Comparison of ENCODE assay signal across 9 cellular contexts in the genomic region with DNA sequence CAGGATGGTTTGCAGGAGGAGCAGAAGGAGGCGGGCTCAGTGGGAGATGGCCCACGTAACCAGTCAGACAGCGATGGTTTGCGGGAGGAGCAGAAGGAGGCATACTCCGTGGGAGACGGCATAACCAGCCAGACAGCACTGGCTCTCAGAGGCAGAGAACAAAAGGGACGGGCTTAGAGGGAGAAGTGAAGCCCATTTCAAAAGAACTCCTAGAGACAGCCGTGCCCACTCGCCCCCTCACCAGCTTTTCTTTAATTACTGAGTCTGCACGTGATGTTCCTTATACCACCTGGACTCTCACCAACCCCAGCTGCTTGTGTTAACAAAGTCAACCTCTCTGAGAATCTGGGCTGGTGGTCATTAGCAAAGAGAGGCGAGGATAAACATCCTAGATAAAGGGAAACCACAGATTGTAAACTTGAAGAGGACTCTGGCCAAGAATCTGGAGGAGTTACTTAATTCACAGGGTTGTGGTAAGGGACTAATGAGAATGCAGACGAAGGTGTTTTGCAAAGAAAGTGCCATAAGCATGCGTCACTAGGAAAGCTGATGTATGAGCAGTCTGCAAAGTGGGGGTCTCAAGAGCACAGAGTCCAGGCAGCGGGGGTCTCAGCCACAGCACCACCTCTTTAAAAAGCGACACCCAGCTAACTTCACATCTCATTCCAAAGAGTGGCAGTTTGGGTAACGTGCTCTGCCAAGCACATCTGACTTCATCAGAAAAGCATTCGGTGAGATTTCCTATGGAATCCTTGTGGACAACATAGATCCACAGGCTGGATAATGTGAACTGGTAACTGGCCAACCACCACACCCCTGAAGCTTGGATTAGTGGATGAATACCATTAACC. TPM values are rescaled to one million over a fixed set of nuclear protein-coding genes. Genes with fewer than 3 reads are reported as not detected.
A peak's percentile ranks its signal among the peaks of the same experiment; 100 is the strongest.
DNase-seq lines count a peak whose midpoint lies in the region; ATAC-seq, FAIRE-seq and TF ChIP-seq lines count a peak whose summit lies in the region.
"Had no signal": no experiment of that assay in that cellular context is flagged by ENCODE, and none has a peak within 500 bp of the region (broad histone marks: within the 10 kb centered on the region; RNA-seq: fewer than 3 reads in every experiment).

No MANE protein-coding gene starts in this region.

- no peak overlapping the region for H3K4me3 Mint-ChIP-seq in stimulated activated naive CD8-positive, alpha-beta T cell treated with anti-CD3 and anti-CD28 coated beads, Interleukin-15, amount 100 ng/mL, for 72 hours

- TF ChIP-seq CTCF in bronchial epithelial cell (IDR thresholded peaks at IDR 0.05; ENCODE audit: insufficient read depth, low read length, severe bottlenecking) (no peak), mucosa of descending colon (IDR thresholded peaks at IDR 0.05) (no peak), GM13976 (IDR thresholded peaks at IDR 0.05; ENCODE audit: borderline replicate concordance, control extremely low read depth, extremely low read depth, insufficient read depth, missing control alignments) (no peak)

- no peak overlapping the region for H3K27ac Mint-ChIP-seq in stimulated activated naive CD8-positive, alpha-beta T cell treated with anti-CD3 and anti-CD28 coated beads, Interleukin-15, amount 100 ng/mL, for 72 hours

- intact Hi-C loops in mucosa of descending colon (cut with DNase I, micrococcal nuclease) = no loop called here

- TF ChIP-seq RAD21 in Ishikawa (IDR thresholded peaks at IDR 0.05; ENCODE audit: low read depth) = no peak

- TF ChIP-seq POLR2A in GM12891 (IDR thresholded peaks at IDR 0.05; ENCODE audit: low read depth, low read length) = no peak

- peak; percentile 20 for ATAC-seq in mucosa of descending colon
- no peak for ATAC-seq in stimulated activated naive CD8-positive, alpha-beta T cell treated with anti-CD3 and anti-CD28 coated beads, Interleukin-15, amount 100 ng/mL, for 72 hours

- in situ Hi-C loops in GM13976 (cut with MboI; ENCODE audit: low sequenced_read_pairs, unreplicated experiment) = no loop called here

- no peaks in the 10 kb centered on the region for H3K27me3 ChIP-seq in bronchial epithelial cell (ENCODE audit: control insufficient read depth, insufficient read depth, low read length)

- no peaks in the 10 kb centered on the region for H3K9me3 ChIP-seq in mucosa of descending colon

- H3K27me3 Mint-ChIP-seq in stimulated activated naive CD8-positive, alpha-beta T cell treated with anti-CD3 and anti-CD28 coated beads, Interleukin-15, amount 100 ng/mL, for 72 hours = peaks cover 12% of the 10 kb centered on the region

- H3K36me3 ChIP-seq in bronchial epithelial cell (ENCODE audit: control insufficient read depth, insufficient read depth, low read length) = peaks cover 7% of the 10 kb centered on the region
- no peaks in the 10 kb centered on the region for H3K36me3 ChIP-seq in mucosa of descending colon (ENCODE audit: low read depth)

- TF ChIP-seq EP300 in Ishikawa (IDR thresholded peaks at IDR 0.05; ENCODE audit: borderline replicate concordance) = peak; percentile 78; the same call in 1 of the 2 replicates

- no peaks in the 10 kb centered on the region for H3K4me1 ChIP-seq in mucosa of descending colon (ENCODE audit: low read depth)

- H3K4me1 Mint-ChIP-seq in stimulated activated naive CD8-positive, alpha-beta T cell treated with anti-CD3 and anti-CD28 coated beads, Interleukin-15, amount 100 ng/mL, for 72 hours = no peaks in the 10 kb centered on the region

- FAIRE-seq in bronchial epithelial cell (lab: Jason Lieb, UNC) (peak; percentile 60), GM12891 (lab: Jason Lieb, UNC) (no peak)

- DNase-seq in AG08396 (ENCODE audit: low spot score) (peak; percentile 83), bronchial epithelial cell (ENCODE audit: low read depth) (peak; percentile 91), mucosa of descending colon (peak in 1 of 3 donors; percentile 49), GM12891 (ENCODE audit: insufficient read length, low spot score) (no peak), mesenteric fat pad (ENCODE audit: low spot score) (no peak), GM13976 (ENCODE audit: low spot score) (no peak)
- DNase-seq in stimulated activated naive CD8-positive, alpha-beta T cell treated with anti-CD3 and anti-CD28 coated beads, Interleukin-15, amount 100 ng/mL, for 72 hours = no peak
- DNase-seq: right cardiac atrium had no signal

- H3K9me3 Mint-ChIP-seq in stimulated activated naive CD8-positive, alpha-beta T cell treated with anti-CD3 and anti-CD28 coated beads, Interleukin-15, amount 100 ng/mL, for 72 hours = no peaks in the 10 kb centered on the region

- no peak overlapping the region for H3K4me3 ChIP-seq in bronchial epithelial cell (ENCODE audit: low read depth, low read length)
- no peak overlapping the region for H3K4me3 ChIP-seq in mucosa of descending colon

TF ChIP-seq in Ishikawa, 13 proteins besides CTCF, POLR2A, EP300 and RAD21 (continues in another document):
- TF ChIP-seq EGR1 (IDR thresholded peaks at IDR 0.05) (no peak), CREB1 (IDR thresholded peaks at IDR 0.05; ENCODE audit: low read depth) (no peak), TCF12 (IDR thresholded peaks at IDR 0.05; ENCODE audit: low read depth) (peak; percentile 53; the same call in 1 of the 2 replicates), TAF1 (IDR thresholded peaks at IDR 0.05; ENCODE audit: low read depth) (no peak), CEBPB (IDR thresholded peaks at IDR 0.05) (no peak), ZBTB7A (IDR thresholded peaks at IDR 0.05; ENCODE audit: low read depth) (peak; percentile 89), FOXM1 (IDR thresholded peaks at IDR 0.05; ENCODE audit: borderline replicate concordance, low read depth) (no peak; the same call in 1 of the 2 replicates), YY1 (IDR thresholded peaks at IDR 0.05; ENCODE audit: low read depth) (no peak), NFIC (IDR thresholded peaks at IDR 0.05) (peak; percentile 72), TEAD4 (IDR thresholded peaks at IDR 0.05) (peak; percentile 83)
- TF ChIP-seq, protein P1, sequence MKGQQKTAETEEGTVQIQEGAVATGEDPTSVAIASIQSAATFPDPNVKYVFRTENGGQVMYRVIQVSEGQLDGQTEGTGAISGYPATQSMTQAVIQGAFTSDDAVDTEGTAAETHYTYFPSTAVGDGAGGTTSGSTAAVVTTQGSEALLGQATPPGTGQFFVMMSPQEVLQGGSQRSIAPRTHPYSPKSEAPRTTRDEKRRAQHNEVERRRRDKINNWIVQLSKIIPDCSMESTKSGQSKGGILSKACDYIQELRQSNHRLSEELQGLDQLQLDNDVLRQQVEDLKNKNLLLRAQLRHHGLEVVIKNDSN (IDR thresholded peaks at IDR 0.05) = no peak
- TF ChIP-seq, protein P2, sequence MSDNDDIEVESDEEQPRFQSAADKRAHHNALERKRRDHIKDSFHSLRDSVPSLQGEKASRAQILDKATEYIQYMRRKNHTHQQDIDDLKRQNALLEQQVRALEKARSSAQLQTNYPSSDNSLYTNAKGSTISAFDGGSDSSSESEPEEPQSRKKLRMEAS (IDR thresholded peaks at IDR 0.05) = 0 out of 2 replicates have a peak, but pooled peaks have one; percentile 56

TF ChIP-seq in GM12891, 5 proteins besides CTCF, POLR2A, EP300 and RAD21:
- TF ChIP-seq POLR2AphosphoS5 (IDR thresholded peaks at IDR 0.05; ENCODE audit: low read depth, low read length) (no peak), SPI1 (IDR thresholded peaks at IDR 0.05; ENCODE audit: low read depth, low read length) (no peak), PAX5 (IDR thresholded peaks at IDR 0.05; ENCODE audit: insufficient read depth, low read length, severe bottlenecking) (no peak), POU2F2 (IDR thresholded peaks at IDR 0.05; ENCODE audit: low read depth, low read length) (no peak), TAF1 (IDR thresholded peaks at IDR 0.05; ENCODE audit: low read depth, low read length) (no peak)

RNA-seq across cellular contexts. Expression of gene NXN, which starts 51.7 kb away (rescaled TPM):
- total RNA-seq in bronchial epithelial cell = 64.4 and 70.3 TPM in 2 replicates
- 10 to 100 TPM in 1 of 3 donors, 1 to 10 TPM in 2; 5.3 to 98.1 (median 9.7) TPM for total RNA-seq in mucosa of descending colon
- polyA plus RNA-seq in GM12891 (2012; ENCODE audit: low read depth, missing spikeins) = 0.26 TPM
- total RNA-seq in mesenteric fat pad = 20.7 TPM

Comparison
In these comparisons a context has a peak if more than half of its experiments do, and no peak if none do; other contexts are left out.
1. DNase-seq: peak in AG08396 (single experiment) and bronchial epithelial cell (single experiment); none in stimulated activated naive CD8-positive, alpha-beta T cell treated with anti-CD3 and anti-CD28 coated beads, Interleukin-15, amount 100 ng/mL, for 72 hours (0 of 2), GM12891 (single experiment), mesenteric fat pad (single experiment) and GM13976 (single experiment).